Comparison of ENCODE assay signal across 1 cellular context in genomic region chr2:201116959-201117734, GRCh38.
A peak's percentile ranks its signal among the peaks of the same experiment; 100 is the strongest.
TF ChIP-seq lines count a peak whose summit lies in the region.

No MANE protein-coding gene starts in this region.

TF ChIP-seq in K562, 482 proteins besides CTCF, POLR2A, EP300 and RAD21 (continues in another document):
- TF ChIP-seq NFIX (CRISPR knock-in tag; IDR thresholded peaks at IDR 0.05; ENCODE audit: low read depth) (no peak), GATA2 (CRISPR knock-in tag; IDR thresholded peaks at IDR 0.05) (no peak), NFE2 (IDR thresholded peaks at IDR 0.05; ENCODE audit: low read depth) (no peak), GABPA (tag; conservative IDR thresholded peaks at IDR 0.05; ENCODE audit: low read depth) (peak; percentile 76), DNMT1 (IDR thresholded peaks at IDR 0.05) (no peak), CBX5 (IDR thresholded peaks at IDR 0.05; ENCODE audit: borderline replicate concordance, low read depth) (no peak), ZBTB5 (IDR thresholded peaks at IDR 0.05) (no peak), ZNF589 (CRISPR knock-in tag; IDR thresholded peaks at IDR 0.05; ENCODE audit: low read depth) (no peak), GTF2F1 (IDR thresholded peaks at IDR 0.05; ENCODE audit: low read depth, low read length) (no peak), FOXJ2 (tag; IDR thresholded peaks at IDR 0.05) (no peak), CEBPB (tag; IDR thresholded peaks at IDR 0.05) (peak; percentile 93), BCL6 (CRISPR knock-in tag; IDR thresholded peaks at IDR 0.05) (no peak), CCNT2 (IDR thresholded peaks at IDR 0.05; ENCODE audit: borderline replicate concordance, extremely low read depth, insufficient read length, low read depth, low read length) (no peak), SIN3B (IDR thresholded peaks at IDR 0.05; ENCODE audit: low read depth) (0 out of 2 replicates have a peak, but pooled peaks have one; percentile 7), MNT (conservative IDR thresholded peaks at IDR 0.05) (peak in 1 of 2 experiments; percentile 13; a peak in 1 of 4 replicates), MBD2 (IDR thresholded peaks at IDR 0.05; ENCODE audit: borderline replicate concordance, low read depth) (0 out of 2 replicates have a peak, but pooled peaks have one; percentile 6), CSDE1 (IDR thresholded peaks at IDR 0.05) (no peak), ETV1 (tag; conservative IDR thresholded peaks at IDR 0.05; ENCODE audit: low read depth) (peak; percentile 31; the same call in 1 of the 2 replicates), CBFA2T3 (IDR thresholded peaks at IDR 0.05) (peak; percentile 46), EP400 (IDR thresholded peaks at IDR 0.05) (peak; percentile 38; the same call in 1 of the 2 replicates), GATAD2A (IDR thresholded peaks at IDR 0.05) (no peak), ATF7 (IDR thresholded peaks at IDR 0.05) (peak; percentile 28; the same call in 1 of the 2 replicates), NR2C2 (CRISPR knock-in tag; IDR thresholded peaks at IDR 0.05) (no peak), NR2C2 (tag; IDR thresholded peaks at IDR 0.05) (peak; percentile 15; the same call in 1 of the 2 replicates), PRPF4 (IDR thresholded peaks at IDR 0.05; ENCODE audit: insufficient read depth, low read depth, low read length, poor library complexity, severe bottlenecking) (no peak), U2AF2 (optimal IDR thresholded peaks at IDR 0.05; ENCODE audit: low read depth, low read length) (no peak), ZNF76 (CRISPR knock-in tag; IDR thresholded peaks at IDR 0.05; ENCODE audit: borderline replicate concordance) (0 out of 2 replicates have a peak, but pooled peaks have one; percentile 14), KAT2B (IDR thresholded peaks at IDR 0.05; ENCODE audit: low read depth, low read length) (no peak), HMBOX1 (IDR thresholded peaks at IDR 0.05) (peak; percentile 43; the same call in 1 of the 2 replicates), ZBTB40 (IDR thresholded peaks at IDR 0.05) (no peak), ZBTB40 (CRISPR knock-in tag; IDR thresholded peaks at IDR 0.05) (peak; percentile 85), TCF3 (CRISPR knock-in tag; IDR thresholded peaks at IDR 0.05) (peak; percentile 19; the same call in 1 of the 2 replicates), AFF4 (CRISPR knock-in tag; IDR thresholded peaks at IDR 0.05) (0 out of 2 replicates have a peak, but pooled peaks have one; percentile 14), IRF2 (CRISPR knock-in tag; IDR thresholded peaks at IDR 0.05) (no peak), STAT6 (CRISPR knock-in tag; IDR thresholded peaks at IDR 0.05) (no peak), BCOR (IDR thresholded peaks at IDR 0.05) (no peak), DPF2 (IDR thresholded peaks at IDR 0.05) (peak; percentile 44; the same call in 1 of the 2 replicates), ELF1 (tag; IDR thresholded peaks at IDR 0.05) (peak; percentile 64; the same call in 1 of the 2 replicates), CLOCK (CRISPR knock-in tag; IDR thresholded peaks at IDR 0.05; ENCODE audit: borderline replicate concordance) (no peak), TBL1XR1 (IDR thresholded peaks at IDR 0.05; ENCODE audit: low read length in 2 of 2) (no peak)
